11 cellular contexts compared by ENCODE assay signal in genomic region chr17:66665194-66665593, GRCh38.
"Had no signal": no experiment of that assay in that cellular context is flagged by ENCODE, and none has a peak within 500 bp of the region (broad histone marks: within the 10 kb centered on the region; RNA-seq: fewer than 3 reads in every experiment).

No MANE protein-coding gene starts in this region.

- H3K9me3 ChIP-seq: neutrophil had no signal

- FAIRE-seq: astrocyte, keratinocyte had no signal

- H3K4me3 Mint-ChIP-seq: endodermal cell, natural killer cell had no signal

- DNase-seq: activated effector memory CD4-positive, alpha-beta T cell treated with anti-CD3 and anti-CD28 coated beads, Interleukin-2, amount 50 U/mL, for 16 hours; endodermal cell; left ventricle myocardium inferior; mesenchymal stem cell; natural killer cell; stimulated activated CD4-positive, alpha-beta T cell treated with anti-CD3 and anti-CD28 coated beads, Interleukin-12 subunit alpha, Interleukin-12 subunit beta, amount 100 ng/mL, for 4 hours; stimulated activated CD4-positive, alpha-beta T cell treated with anti-CD3 and anti-CD28 coated beads, Interleukin-2, amount 100 ng/mL, for 24 hours had no signal

- H3K27ac Mint-ChIP-seq: endodermal cell, natural killer cell had no signal

- H3K36me3 Mint-ChIP-seq: natural killer cell had no signal

- ATAC-seq: natural killer cell had no signal

- H3K4me3 ChIP-seq: left ventricle myocardium inferior had no signal

- H3K27ac ChIP-seq: left ventricle myocardium inferior, neutrophil, parathyroid adenoma had no signal

- H3K27me3 ChIP-seq: neutrophil had no signal
